ENCODE assay signal across 8 cellular contexts in genomic region chr1:2381741-2382620, GRCh38. TPM values are rescaled to one million over a fixed set of nuclear protein-coding genes. Genes with fewer than 3 reads are reported as not detected.
DNase-seq lines count a peak whose midpoint lies in the region; ATAC-seq, FAIRE-seq and TF ChIP-seq lines count a peak whose summit lies in the region.

No MANE protein-coding gene starts in this region.

- H3K27me3 Mint-ChIP-seq in CD8-positive, alpha-beta T cell (ENCODE audit: low read depth), result no peaks in the 10 kb centered on the region
- no peaks in the 10 kb centered on the region for H3K27me3 Mint-ChIP-seq in activated T-helper 1 cell treated with anti-CD3 and anti-CD28 coated beads, Interleukin-12 subunit alpha, Interleukin-12 subunit beta, Interleukin-2, Interleukin-4 antibody, amounts not matched to agents 30 ng/mL and 10 ng/mL and 1 ng/mL, durations not matched to agents 14 hours and 24 hours and 36 hours (ENCODE audit: insufficient read depth)

- no peaks in the 10 kb centered on the region for H3K9me3 ChIP-seq in CD8-positive, alpha-beta T cell (ENCODE audit: low read length)

- H3K4me3 ChIP-seq in CD8-positive, alpha-beta T cell (ENCODE audit: low read depth, low read length), result no peak overlapping the region
- H3K4me3 ChIP-seq in H7 (ENCODE audit: insufficient read depth, low read depth, low read length), result no peak overlapping the region
- no peak overlapping the region for H3K4me3 ChIP-seq in fibroblast of the aortic adventitia (ENCODE audit: low read depth, low read length)

- no peaks in the 10 kb centered on the region for H3K27me3 ChIP-seq in CD8-positive, alpha-beta T cell (ENCODE audit: insufficient read depth, low read length)
- H3K27me3 ChIP-seq in H7 (ENCODE audit: control insufficient read depth, insufficient read depth, low read length), result no peaks in the 10 kb centered on the region

- peaks cover 3% of the 10 kb centered on the region for H3K4me1 Mint-ChIP-seq in CD8-positive, alpha-beta T cell (ENCODE audit: low read depth)
- H3K4me1 Mint-ChIP-seq in activated T-helper 1 cell treated with anti-CD3 and anti-CD28 coated beads, Interleukin-12 subunit alpha, Interleukin-12 subunit beta, Interleukin-2, Interleukin-4 antibody, amounts not matched to agents 30 ng/mL and 10 ng/mL and 1 ng/mL, durations not matched to agents 14 hours and 24 hours and 36 hours (ENCODE audit: low read depth), result no peaks in the 10 kb centered on the region

- H3K27ac ChIP-seq in CD8-positive, alpha-beta T cell (ENCODE audit: low read depth, low read length), result no peak overlapping the region

- peak; percentile 59 to 87 (median 74) for DNase-seq in CD8-positive, alpha-beta T cell
- DNase-seq in H7 (peak; percentile 99), RCC 7860 (ENCODE audit: low spot score) (peak; percentile 37), fibroblast of the aortic adventitia (ENCODE audit: low read depth) (peak; percentile 81), nucleus accumbens (lab: John Stamatoyannopoulos, UW) (peak in 51 of 56 donors; percentile 14 to 80 (median 54)), superior temporal gyrus (ENCODE audit: extremely low spot score) (peak; percentile 69)
- peak; percentile 67 for DNase-seq in activated T-helper 1 cell treated with anti-CD3 and anti-CD28 coated beads, Interleukin-12 subunit alpha, Interleukin-12 subunit beta, Interleukin-2, Interleukin-4 antibody, amounts not matched to agents 30 ng/mL and 10 ng/mL and 1 ng/mL, durations not matched to agents 14 hours and 24 hours and 36 hours (ENCODE audit: low spot score)

- H3K9me3 Mint-ChIP-seq in CD8-positive, alpha-beta T cell, result no peaks in the 10 kb centered on the region
- no peaks in the 10 kb centered on the region for H3K9me3 Mint-ChIP-seq in activated T-helper 1 cell treated with anti-CD3 and anti-CD28 coated beads, Interleukin-12 subunit alpha, Interleukin-12 subunit beta, Interleukin-2, Interleukin-4 antibody, amounts not matched to agents 30 ng/mL and 10 ng/mL and 1 ng/mL, durations not matched to agents 14 hours and 24 hours and 36 hours

- CTCF ChIA-PET in CD8-positive, alpha-beta T cell (lab: Charles Lee), result interaction anchor here (0.6 to 20.3 kb wide), 31 partner anchors 9 to 268 kb away, joined by 3 to 332 read pairs (median 4); partner anchors contain the start of genes FAAP20, MORN1 and RER1

- no peak overlapping the region for H3K4me3 Mint-ChIP-seq in CD8-positive, alpha-beta T cell
- no peak overlapping the region for H3K4me3 Mint-ChIP-seq in activated T-helper 1 cell treated with anti-CD3 and anti-CD28 coated beads, Interleukin-12 subunit alpha, Interleukin-12 subunit beta, Interleukin-2, Interleukin-4 antibody, amounts not matched to agents 30 ng/mL and 10 ng/mL and 1 ng/mL, durations not matched to agents 14 hours and 24 hours and 36 hours

- H3K27ac Mint-ChIP-seq in CD8-positive, alpha-beta T cell, result no peak overlapping the region
- no peak overlapping the region for H3K27ac Mint-ChIP-seq in activated T-helper 1 cell treated with anti-CD3 and anti-CD28 coated beads, Interleukin-12 subunit alpha, Interleukin-12 subunit beta, Interleukin-2, Interleukin-4 antibody, amounts not matched to agents 30 ng/mL and 10 ng/mL and 1 ng/mL, durations not matched to agents 14 hours and 24 hours and 36 hours

- FAIRE-seq in RCC 7860 (lab: Jason Lieb, UNC), result no peak

- H3K36me3 ChIP-seq in CD8-positive, alpha-beta T cell (ENCODE audit: insufficient read depth, low read length), result no peaks in the 10 kb centered on the region
- H3K36me3 ChIP-seq in H7 (replicated peaks; ENCODE audit: control insufficient read depth, insufficient read depth, low read length), result no peaks in the 10 kb centered on the region

- H3K36me3 Mint-ChIP-seq in CD8-positive, alpha-beta T cell, result no peaks in the 10 kb centered on the region
- no peaks in the 10 kb centered on the region for H3K36me3 Mint-ChIP-seq in activated T-helper 1 cell treated with anti-CD3 and anti-CD28 coated beads, Interleukin-12 subunit alpha, Interleukin-12 subunit beta, Interleukin-2, Interleukin-4 antibody, amounts not matched to agents 30 ng/mL and 10 ng/mL and 1 ng/mL, durations not matched to agents 14 hours and 24 hours and 36 hours (ENCODE audit: low read depth)

- intact Hi-C loops in CD8-positive, alpha-beta T cell (cut with DNase I, micrococcal nuclease), result loop anchor here (1.0 to 5.0 kb wide), 6 partner anchors 65 to 291 kb away; no protein-coding TSS in a partner anchor
- intact Hi-C loops in activated T-helper 1 cell treated with anti-CD3 and anti-CD28 coated beads, Interleukin-12 subunit alpha, Interleukin-12 subunit beta, Interleukin-2, Interleukin-4 antibody, amounts not matched to agents 30 ng/mL and 10 ng/mL and 1 ng/mL, durations not matched to agents 14 hours and 24 hours and 36 hours (cut with micrococcal nuclease), result loop anchor here (1.0 to 10.0 kb wide), 4 partner anchors 9 to 187 kb away; partner anchors contain the start of genes MORN1 and RER1

- ATAC-seq in CD8-positive, alpha-beta T cell, result peak; percentile 97
- ATAC-seq in GM19467 (IDR thresholded peaks at IDR 0.05; ENCODE audit: unreplicated experiment), result no peak

- H3K4me1 ChIP-seq in CD8-positive, alpha-beta T cell (ENCODE audit: insufficient read depth, low read length), result peaks cover 15% of the 10 kb centered on the region

- POLR2A ChIA-PET in CD8-positive, alpha-beta T cell (lab: Charles Lee), result interaction anchor here (1.1 to 2.9 kb wide), 4 partner anchors 150 to 200 kb away, joined by 3 to 16 read pairs (median 5); partner anchors contain the start of gene FAAP20

- peak; percentile 71 for TF ChIP-seq CTCF in CD8-positive, alpha-beta T cell (IDR thresholded peaks at IDR 0.05)
- peak; percentile 94 for TF ChIP-seq CTCF in fibroblast of the aortic adventitia (IDR thresholded peaks at IDR 0.05; ENCODE audit: insufficient read depth, low read length)

RNA-seq across cellular contexts. Expression of gene MORN1, which starts 9.4 kb away (rescaled TPM):
- 1 to 10 TPM; 4.9 to 5.0 TPM for total RNA-seq in CD8-positive, alpha-beta T cell
- total RNA-seq in H7 (2014; rRNA removed; shearing (Covaris generic)), result 12.7 and 14.3 TPM in 2 replicates
- total RNA-seq in activated T-helper 1 cell treated with anti-CD3 and anti-CD28 coated beads, Interleukin-12 subunit alpha, Interleukin-12 subunit beta, Interleukin-2, Interleukin-4 antibody, amounts not matched to agents 30 ng/mL and 10 ng/mL and 1 ng/mL, durations not matched to agents 14 hours and 24 hours and 36 hours, result 8.4 and 8.6 TPM in 2 replicates
- 8.2 and 11.8 TPM in 2 replicates for total RNA-seq in fibroblast of the aortic adventitia (ENCODE audit: low replicate concordance)

RNA-seq across cellular contexts. Expression of gene RER1, which starts 9.7 kb away (rescaled TPM):
- total RNA-seq in CD8-positive, alpha-beta T cell, result 10 to 100 TPM; 54.6 to 58.7 TPM
- 95.4 and 133 TPM in 2 replicates for total RNA-seq in H7 (2014; rRNA removed; shearing (Covaris generic))
- total RNA-seq in activated T-helper 1 cell treated with anti-CD3 and anti-CD28 coated beads, Interleukin-12 subunit alpha, Interleukin-12 subunit beta, Interleukin-2, Interleukin-4 antibody, amounts not matched to agents 30 ng/mL and 10 ng/mL and 1 ng/mL, durations not matched to agents 14 hours and 24 hours and 36 hours, result 161 and 177 TPM in 2 replicates
- total RNA-seq in fibroblast of the aortic adventitia (ENCODE audit: low replicate concordance), result 98.1 and 439 TPM in 2 replicates

RNA-seq across cellular contexts. Expression of gene PEX10, which starts 30.4 kb away (rescaled TPM):
- total RNA-seq in CD8-positive, alpha-beta T cell, result 10 to 100 TPM; 11.6 to 11.8 TPM
- 75.9 and 89.6 TPM in 2 replicates for total RNA-seq in H7 (2014; rRNA removed; shearing (Covaris generic))
- total RNA-seq in activated T-helper 1 cell treated with anti-CD3 and anti-CD28 coated beads, Interleukin-12 subunit alpha, Interleukin-12 subunit beta, Interleukin-2, Interleukin-4 antibody, amounts not matched to agents 30 ng/mL and 10 ng/mL and 1 ng/mL, durations not matched to agents 14 hours and 24 hours and 36 hours, result 22.4 and 24.0 TPM in 2 replicates
- 12.8 and 24.9 TPM in 2 replicates for total RNA-seq in fibroblast of the aortic adventitia (ENCODE audit: low replicate concordance)

Comparison
In these comparisons a context has a peak if more than half of its experiments do, and no peak if none do; other contexts are left out.
1. DNase-seq: peak in every context shown above with its lines; median percentile 99 in H7; 81 in fibroblast of the aortic adventitia; 74 in CD8-positive, alpha-beta T cell; 69 in superior temporal gyrus; 67 in activated T-helper 1 cell treated with anti-CD3 and anti-CD28 coated beads, Interleukin-12 subunit alpha, Interleukin-12 subunit beta, Interleukin-2, Interleukin-4 antibody, amounts not matched to agents 30 ng/mL and 10 ng/mL and 1 ng/mL, durations not matched to agents 14 hours and 24 hours and 36 hours; 54 in nucleus accumbens; 37 in RCC 7860.